11 cellular contexts compared by ENCODE assay signal in the genomic region with DNA sequence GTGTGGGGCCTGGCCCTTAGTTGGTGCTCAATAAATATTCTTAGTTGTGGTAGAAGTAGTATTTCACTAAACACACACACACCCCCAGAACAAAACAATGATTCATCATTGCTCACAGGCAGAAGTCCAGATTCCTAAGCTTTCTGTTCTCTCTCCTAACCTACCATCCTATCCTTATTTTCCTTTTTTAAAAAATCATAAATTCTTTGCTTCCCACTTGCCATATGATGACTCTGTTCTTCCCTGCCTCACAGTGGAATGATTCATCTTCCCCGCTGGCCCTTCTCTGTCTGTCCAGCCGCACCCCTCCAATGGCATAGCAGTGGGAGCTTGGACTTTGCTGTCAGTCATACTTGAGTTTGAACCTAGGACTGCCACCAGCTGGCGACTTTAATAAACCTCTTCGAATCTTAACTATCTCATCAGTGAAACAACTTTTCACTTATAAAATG. TPM values are rescaled to one million over a fixed set of nuclear protein-coding genes. Genes with fewer than 3 reads are reported as not detected.
A peak's percentile ranks its signal among the peaks of the same experiment; 100 is the strongest.
DNase-seq lines count a peak whose midpoint lies in the region; TF ChIP-seq lines count a peak whose summit lies in the region.
"Had no signal": no experiment of that assay in that cellular context is flagged by ENCODE, and none has a peak within 500 bp of the region (broad histone marks: within the 10 kb centered on the region; RNA-seq: fewer than 3 reads in every experiment).

No MANE protein-coding gene starts in this region.

- no peak overlapping the region for H3K4me3 ChIP-seq in SJSA1
- no peak overlapping the region for H3K4me3 ChIP-seq in CD8-positive, alpha-beta memory T cell (ENCODE audit: low read length)
- H3K4me3 ChIP-seq: spleen had no signal

- no peak for TF ChIP-seq CTCF in GM10266 (IDR thresholded peaks at IDR 0.05; ENCODE audit: control insufficient read depth, insufficient read depth, low read depth, missing control alignments)

- H3K36me3 ChIP-seq in SJSA1 = no peaks in the 10 kb centered on the region
- no peaks in the 10 kb centered on the region for H3K36me3 ChIP-seq in CD8-positive, alpha-beta memory T cell (ENCODE audit: insufficient read depth, low read length)
- H3K36me3 ChIP-seq: spleen had no signal

- DNase-seq in activated naive CD4-positive, alpha-beta T cell treated with Interleukin-2 at 50 U/mL for 16 hours = no peak
- DNase-seq in SJSA1 (ENCODE audit: low read depth in 1 of 2, low spot score in 2 of 2) = peak; percentile 83 to 85
- peak; percentile 84 for DNase-seq in fibroblast of peridontal ligament (ENCODE audit: extremely low read depth)
- DNase-seq in superior temporal gyrus (ENCODE audit: extremely low spot score) = peak; percentile 43
- no peak for DNase-seq in CD8-positive, alpha-beta memory T cell
- DNase-seq in GM10266 (ENCODE audit: extremely low spot score) = no peak
- no peak for DNase-seq in NCI-H1436 (lab: John Stamatoyannopoulos, UW)
- DNase-seq: SHP77 treated with DMSO at 0.1 percent for 48 hours, spleen had no signal

- no peak overlapping the region for H3K4me3 Mint-ChIP-seq in activated naive CD4-positive, alpha-beta T cell treated with anti-CD3 and anti-CD28 coated beads, Interleukin-2, amount 50 U/mL, for 24 hours
- H3K4me3 Mint-ChIP-seq in CD8-positive, alpha-beta memory T cell = no peak overlapping the region
- H3K4me3 Mint-ChIP-seq: stimulated activated memory B cell treated with anti-CD40 and anti-IgM and Interleukin-4, amounts not matched to agents 10 μg/mL and 1 μg/mL and 100 μg/mL, for 72 hours had no signal

- POLR2A ChIA-PET in CD8-positive, alpha-beta memory T cell (lab: Charles Lee) = no interaction called here

- peaks cover 17% of the 10 kb centered on the region for H3K4me1 Mint-ChIP-seq in activated naive CD4-positive, alpha-beta T cell treated with anti-CD3 and anti-CD28 coated beads, Interleukin-2, amount 50 U/mL, for 24 hours
- H3K4me1 Mint-ChIP-seq in CD8-positive, alpha-beta memory T cell = peaks cover 10 to 12% (median 11%) of the 10 kb centered on the region in 3 donors

- H3K27ac ChIP-seq in SJSA1 = no peak overlapping the region
- no peak overlapping the region for H3K27ac ChIP-seq in CD8-positive, alpha-beta memory T cell (ENCODE audit: low read depth, low read length)
- H3K27ac ChIP-seq: spleen had no signal

- peaks cover 27% of the 10 kb centered on the region for H3K4me1 ChIP-seq in SJSA1 (replicated peaks)
- H3K4me1 ChIP-seq in CD8-positive, alpha-beta memory T cell (ENCODE audit: insufficient read depth, low read length) = peaks cover 7% of the 10 kb centered on the region

- no peaks in the 10 kb centered on the region for H3K9me3 ChIP-seq in SJSA1 (replicated peaks)
- no peaks in the 10 kb centered on the region for H3K9me3 ChIP-seq in CD8-positive, alpha-beta memory T cell (ENCODE audit: low read length)

- no peaks in the 10 kb centered on the region for H3K9me3 Mint-ChIP-seq in activated naive CD4-positive, alpha-beta T cell treated with anti-CD3 and anti-CD28 coated beads, Interleukin-2, amount 50 U/mL, for 24 hours
- no peaks in the 10 kb centered on the region for H3K9me3 Mint-ChIP-seq in CD8-positive, alpha-beta memory T cell
- H3K9me3 Mint-ChIP-seq: stimulated activated memory B cell treated with anti-CD40 and anti-IgM and Interleukin-4, amounts not matched to agents 10 μg/mL and 1 μg/mL and 100 μg/mL, for 72 hours had no signal

- CTCF ChIA-PET in CD8-positive, alpha-beta memory T cell (lab: Charles Lee) = no interaction called here

- H3K36me3 Mint-ChIP-seq in activated naive CD4-positive, alpha-beta T cell treated with anti-CD3 and anti-CD28 coated beads, Interleukin-2, amount 50 U/mL, for 24 hours = peaks cover 3% of the 10 kb centered on the region
- peaks cover 0 to 3% (median 0%) of the 10 kb centered on the region in 3 donors for H3K36me3 Mint-ChIP-seq in CD8-positive, alpha-beta memory T cell
- H3K36me3 Mint-ChIP-seq: stimulated activated memory B cell treated with anti-CD40 and anti-IgM and Interleukin-4, amounts not matched to agents 10 μg/mL and 1 μg/mL and 100 μg/mL, for 72 hours had no signal

- H3K27me3 Mint-ChIP-seq in activated naive CD4-positive, alpha-beta T cell treated with anti-CD3 and anti-CD28 coated beads, Interleukin-2, amount 50 U/mL, for 24 hours = peaks cover 41% of the 10 kb centered on the region
- H3K27me3 Mint-ChIP-seq in CD8-positive, alpha-beta memory T cell = peaks cover 28 to 49% of the 10 kb centered on the region in 2 donors
- H3K27me3 Mint-ChIP-seq: stimulated activated memory B cell treated with anti-CD40 and anti-IgM and Interleukin-4, amounts not matched to agents 10 μg/mL and 1 μg/mL and 100 μg/mL, for 72 hours had no signal

- H3K27me3 ChIP-seq in SJSA1 (replicated peaks) = peaks cover 28% of the 10 kb centered on the region
- H3K27me3 ChIP-seq in CD8-positive, alpha-beta memory T cell (ENCODE audit: insufficient read depth, low read length, poor library complexity, severe bottlenecking) = peaks cover 12% of the 10 kb centered on the region

- peak overlapping the region; percentile 43 for H3K27ac Mint-ChIP-seq in activated naive CD4-positive, alpha-beta T cell treated with anti-CD3 and anti-CD28 coated beads, Interleukin-2, amount 50 U/mL, for 24 hours
- H3K27ac Mint-ChIP-seq in CD8-positive, alpha-beta memory T cell = no peak overlapping the region
- H3K27ac Mint-ChIP-seq: stimulated activated memory B cell treated with anti-CD40 and anti-IgM and Interleukin-4, amounts not matched to agents 10 μg/mL and 1 μg/mL and 100 μg/mL, for 72 hours had no signal

RNA-seq across cellular contexts. Expression of gene EML6, which starts 5.2 kb away (rescaled TPM):
- total RNA-seq in SJSA1 (2014; rRNA removed; shearing (Covaris generic)) = 1.3 TPM in 1 of 2 replicates, not detected in the other
- 1 to 10 TPM; 1.3 to 2.3 TPM for total RNA-seq in CD8-positive, alpha-beta memory T cell
- 0.05 TPM for polyA plus RNA-seq in CD8-positive, alpha-beta memory T cell

Comparison
In these comparisons a context has a peak if more than half of its experiments do, and no peak if none do; other contexts are left out.
1. DNase-seq: peak in SJSA1 (2 of 2), fibroblast of peridontal ligament (single experiment) and superior temporal gyrus (single experiment); none in activated naive CD4-positive, alpha-beta T cell treated with Interleukin-2 at 50 U/mL for 16 hours (single experiment), CD8-positive, alpha-beta memory T cell (0 of 5), GM10266 (single experiment) and NCI-H1436 (single experiment).